25 cellular contexts compared by ENCODE assay signal in the genomic region with DNA sequence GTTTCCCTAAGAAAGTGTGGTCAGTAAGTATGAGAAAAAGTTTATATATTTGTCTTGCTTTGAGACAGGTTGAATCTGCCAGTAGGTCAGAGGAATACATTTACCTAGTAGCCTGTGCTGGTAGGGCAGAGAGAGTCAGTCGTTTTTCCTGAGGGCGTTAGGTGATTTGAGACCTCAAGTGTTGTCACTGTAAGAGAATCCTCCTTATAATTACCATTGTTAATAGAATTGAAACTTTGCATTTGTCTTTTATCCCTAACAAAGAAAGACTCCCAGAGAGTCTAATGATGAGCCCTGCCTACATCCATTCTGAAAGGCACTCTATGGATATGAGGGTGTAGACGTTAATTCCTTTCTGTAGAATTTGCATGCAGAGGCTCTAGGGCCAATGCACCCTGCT. TPM values are rescaled to one million over a fixed set of nuclear protein-coding genes. Genes with fewer than 3 reads are reported as not detected.
DNase-seq lines count a peak whose midpoint lies in the region; ATAC-seq, FAIRE-seq and TF ChIP-seq lines count a peak whose summit lies in the region.
"Had no signal": no experiment of that assay in that cellular context is flagged by ENCODE, and none has a peak within 500 bp of the region (broad histone marks: within the 10 kb centered on the region; RNA-seq: fewer than 3 reads in every experiment).

No MANE protein-coding gene starts in this region.

- peak; percentile 73 for DNase-seq in GM23338 (ENCODE audit: low spot score)
- no peak for DNase-seq in WTC11 (ENCODE audit: low spot score)
- DNase-seq in smooth muscle cell (lab: John Stamatoyannopoulos, UW; ENCODE audit: unreplicated experiment), result no peak
- DNase-seq in activated CD4-positive, alpha-beta T cell treated with anti-CD3 and anti-CD28 coated beads for 36 hours, result no peak
- DNase-seq in D721Med (ENCODE audit: insufficient read length, low spot score), result no peak
- DNase-seq: activated CD8-positive, alpha-beta memory T cell treated with anti-CD3 and anti-CD28 coated beads, Interleukin-2, amount 50 U/mL, for 4 hours; activated naive CD8-positive, alpha-beta T cell treated with anti-CD3 and anti-CD28 coated beads, Interleukin-2, amount 10 ng/mL, durations not matched to agents 7 days and 5 days; lower lobe of right lung; MM.1S; naive B cell; NCI-H82; PC-3; psoas muscle; SHP77 treated with DMSO at 0.1 percent for 48 hours; stimulated activated CD4-positive, alpha-beta T cell treated with anti-CD3 and anti-CD28 coated beads, Interleukin-4, amount 100 ng/mL, for 24 hours; T-helper 1 cell had no signal

- POLR2A ChIA-PET in WTC11 (lab: Charles Lee), result no interaction called here
- POLR2A ChIA-PET in activated CD4-positive, alpha-beta T cell treated with anti-CD3 and anti-CD28 coated beads for 36 hours (lab: Charles Lee), result no interaction called here

- no peaks in the 10 kb centered on the region for H3K36me3 ChIP-seq in GM23338 (ENCODE audit: insufficient read depth)
- peaks cover 26% of the 10 kb centered on the region for H3K36me3 ChIP-seq in iPS-20b (ENCODE audit: insufficient read depth, low read depth, low read length)
- peaks cover 3% of the 10 kb centered on the region for H3K36me3 ChIP-seq in smooth muscle cell (ENCODE audit: low read depth)
- H3K36me3 ChIP-seq: lower lobe of right lung had no signal

- 56% methylated on average over 3 of the region's 3 CpGs for WGBS in smooth muscle cell (ENCODE audit: low lambda C conversion rate)

- peak overlapping the region; percentile 84 for H3K4me2 ChIP-seq in GM23338
- peak overlapping the region; percentile 86 for H3K4me2 ChIP-seq in smooth muscle cell

- H3K27ac ChIP-seq in GM23338 (ENCODE audit: low read depth) (peak overlapping the region; percentile 85), iPS-20b (ENCODE audit: low read length) (no peak overlapping the region), smooth muscle cell (ENCODE audit: low read depth) (no peak overlapping the region)
- H3K27ac ChIP-seq: HL-60 had no signal

- no peak overlapping the region for H2AFZ ChIP-seq in GM23338
- H2AFZ ChIP-seq in smooth muscle cell (ENCODE audit: low read depth), result no peak overlapping the region

- H3K4me1 ChIP-seq in GM23338 (ENCODE audit: insufficient read depth) (peaks cover 66% of the 10 kb centered on the region), iPS-20b (ENCODE audit: insufficient read depth, low read length) (peaks cover 50% of the 10 kb centered on the region), smooth muscle cell (ENCODE audit: low read depth) (peaks cover 38% of the 10 kb centered on the region)

- H3K36me3 Mint-ChIP-seq in GM23338 (ENCODE audit: low read depth), result peaks cover 52% of the 10 kb centered on the region
- H3K36me3 Mint-ChIP-seq in WTC11, result peaks cover 32% of the 10 kb centered on the region
- H3K36me3 Mint-ChIP-seq in activated CD4-positive, alpha-beta T cell treated with anti-CD3 and anti-CD28 coated beads for 36 hours (ENCODE audit: low read depth), result no peaks in the 10 kb centered on the region
- H3K36me3 Mint-ChIP-seq: activated naive CD8-positive, alpha-beta T cell treated with anti-CD3 and anti-CD28 coated beads, Interleukin-2, amount 10 ng/mL, durations not matched to agents 7 days and 5 days had no signal

- peaks cover 3% of the 10 kb centered on the region; the same call in 1 of the 2 replicates for H3K9me2 ChIP-seq in GM23338 (ENCODE audit: insufficient read depth)

- H4K20me1 ChIP-seq in GM23338 (replicated peaks; ENCODE audit: insufficient read depth) (peaks cover 12% of the 10 kb centered on the region; the same call in 1 of the 2 replicates), smooth muscle cell (ENCODE audit: low read depth) (peaks cover 40% of the 10 kb centered on the region)

- intact Hi-C loops in activated CD4-positive, alpha-beta T cell treated with anti-CD3 and anti-CD28 coated beads for 36 hours (cut with DNase I, micrococcal nuclease), result no loop called here

- H3K9me3 ChIP-seq in iPS-20b (ENCODE audit: insufficient read depth, low read depth, low read length) (no peaks in the 10 kb centered on the region), smooth muscle cell (replicated peaks; ENCODE audit: low read depth) (no peaks in the 10 kb centered on the region)
- H3K9me3 ChIP-seq: lower lobe of right lung, psoas muscle had no signal

- H3K4me3 ChIP-seq in GM23338, result peak overlapping the region; percentile 54
- peak overlapping the region; percentile 62 for H3K4me3 ChIP-seq in iPS-20b (ENCODE audit: low read length)
- H3K4me3 ChIP-seq in smooth muscle cell, result peak overlapping the region; percentile 45

- peak overlapping the region; percentile 63 for H3K4me3 Mint-ChIP-seq in GM23338
- H3K4me3 Mint-ChIP-seq in WTC11, result peak overlapping the region; percentile 66
- H3K4me3 Mint-ChIP-seq in activated CD4-positive, alpha-beta T cell treated with anti-CD3 and anti-CD28 coated beads for 36 hours, result no peak overlapping the region
- H3K4me3 Mint-ChIP-seq: activated naive CD8-positive, alpha-beta T cell treated with anti-CD3 and anti-CD28 coated beads, Interleukin-2, amount 10 ng/mL, durations not matched to agents 7 days and 5 days; naive B cell; stimulated activated naive CD8-positive, alpha-beta T cell treated with anti-CD3 and anti-CD28 coated beads, Interleukin-15, Interleukin-2, amounts not matched to agents 100 ng/mL and 50 ng/mL, for 24 hours had no signal

- peaks cover 10% of the 10 kb centered on the region for H3K27me3 Mint-ChIP-seq in GM23338 (ENCODE audit: insufficient read depth, low read depth, poor library complexity)
- no peaks in the 10 kb centered on the region for H3K27me3 Mint-ChIP-seq in WTC11 (ENCODE audit: low read depth)
- no peaks in the 10 kb centered on the region for H3K27me3 Mint-ChIP-seq in activated CD4-positive, alpha-beta T cell treated with anti-CD3 and anti-CD28 coated beads for 36 hours
- H3K27me3 Mint-ChIP-seq: activated naive CD8-positive, alpha-beta T cell treated with anti-CD3 and anti-CD28 coated beads, Interleukin-2, amount 10 ng/mL, durations not matched to agents 7 days and 5 days; naive B cell had no signal

- H3K79me2 ChIP-seq in GM23338 (replicated peaks; ENCODE audit: insufficient read depth) (peaks cover 90% of the 10 kb centered on the region), smooth muscle cell (ENCODE audit: low read depth) (peaks cover 67% of the 10 kb centered on the region)

- H3K9ac ChIP-seq in iPS-20b (ENCODE audit: low read depth, low read length) (no peak overlapping the region; the same call in 1 of the 2 replicates), smooth muscle cell (ENCODE audit: low read depth) (no peak overlapping the region)

- H3K9me3 Mint-ChIP-seq in GM23338 (peaks cover 7% of the 10 kb centered on the region), WTC11 (peaks cover 10% of the 10 kb centered on the region)
- H3K9me3 Mint-ChIP-seq in activated CD4-positive, alpha-beta T cell treated with anti-CD3 and anti-CD28 coated beads for 36 hours (ENCODE audit: low read depth), result no peaks in the 10 kb centered on the region
- H3K9me3 Mint-ChIP-seq: activated naive CD8-positive, alpha-beta T cell treated with anti-CD3 and anti-CD28 coated beads, Interleukin-2, amount 10 ng/mL, durations not matched to agents 7 days and 5 days; activated T-helper 2 cell treated with anti-CD3 and anti-CD28 coated beads, Interferon-gamma antibody, Interleukin-2, Interleukin-4, amounts not matched to agents 10 μg/mL and 5 μg/mL and 100 μg/mL, durations not matched to agents 14 hours and 24 hours and 36 hours; stimulated activated naive CD8-positive, alpha-beta T cell treated with anti-CD3 and anti-CD28 coated beads, Interleukin-15, Interleukin-2, amounts not matched to agents 100 ng/mL and 50 ng/mL, for 24 hours had no signal

- no peak for FAIRE-seq in D721Med (lab: Jason Lieb, UNC)
- FAIRE-seq: islet of Langerhans, urothelium cell line had no signal

- ATAC-seq in GM23338 (peak; percentile 33), WTC11 (peak; percentile 22), HG02588 (IDR thresholded peaks at IDR 0.05; ENCODE audit: unreplicated experiment) (no peak), GM21737 (IDR thresholded peaks at IDR 0.05; ENCODE audit: unreplicated experiment) (no peak)
- no peak for ATAC-seq in activated CD4-positive, alpha-beta T cell treated with anti-CD3 and anti-CD28 coated beads for 36 hours
- ATAC-seq: PC-3 had no signal

- H3K4me1 Mint-ChIP-seq in GM23338 (peaks cover 66% of the 10 kb centered on the region), WTC11 (peaks cover 76% of the 10 kb centered on the region)
- H3K4me1 Mint-ChIP-seq in activated CD4-positive, alpha-beta T cell treated with anti-CD3 and anti-CD28 coated beads for 36 hours, result no peaks in the 10 kb centered on the region
- H3K4me1 Mint-ChIP-seq: activated naive CD8-positive, alpha-beta T cell treated with anti-CD3 and anti-CD28 coated beads, Interleukin-2, amount 10 ng/mL, durations not matched to agents 7 days and 5 days; naive B cell had no signal

- no peak for TF ChIP-seq CTCF in GM23338 (conservative IDR thresholded peaks at IDR 0.05; ENCODE audit: low read depth in 2 of 2)
- no peak for TF ChIP-seq CTCF in WTC11 (IDR thresholded peaks at IDR 0.05)
- no peak for TF ChIP-seq CTCF in smooth muscle cell (IDR thresholded peaks at IDR 0.05; ENCODE audit: borderline replicate concordance, insufficient read depth, poor library complexity, severe bottlenecking)
- TF ChIP-seq CTCF in D721Med (IDR thresholded peaks at IDR 0.05; ENCODE audit: insufficient read depth, missing control alignments), result no peak

- peaks cover 11% of the 10 kb centered on the region; the same call in 1 of the 2 replicates for H3F3A ChIP-seq in GM23338 (replicated peaks; ENCODE audit: low read depth)
- H3F3A ChIP-seq in smooth muscle cell (ENCODE audit: low read depth), result no peaks in the 10 kb centered on the region

- no peaks in the 10 kb centered on the region for H3K27me3 ChIP-seq in GM23338 (ENCODE audit: insufficient read depth)
- no peaks in the 10 kb centered on the region for H3K27me3 ChIP-seq in iPS-20b (ENCODE audit: insufficient read depth, low read length)
- H3K27me3 ChIP-seq in smooth muscle cell (ENCODE audit: low read depth), result no peaks in the 10 kb centered on the region

- H3K27ac Mint-ChIP-seq in GM23338 (peak overlapping the region; percentile 15; the same call in 1 of the 2 replicates), WTC11 (peak overlapping the region; percentile 76)
- H3K27ac Mint-ChIP-seq in activated CD4-positive, alpha-beta T cell treated with anti-CD3 and anti-CD28 coated beads for 36 hours, result no peak overlapping the region
- H3K27ac Mint-ChIP-seq: activated naive CD8-positive, alpha-beta T cell treated with anti-CD3 and anti-CD28 coated beads, Interleukin-2, amount 10 ng/mL, durations not matched to agents 7 days and 5 days; activated T-helper 2 cell treated with anti-CD3 and anti-CD28 coated beads, Interferon-gamma antibody, Interleukin-2, Interleukin-4, amounts not matched to agents 10 μg/mL and 5 μg/mL and 100 μg/mL, durations not matched to agents 14 hours and 24 hours and 36 hours; naive B cell; stimulated activated naive CD8-positive, alpha-beta T cell treated with anti-CD3 and anti-CD28 coated beads, Interleukin-15, Interleukin-2, amounts not matched to agents 100 ng/mL and 50 ng/mL, for 24 hours had no signal

- CTCF ChIA-PET in WTC11 (lab: Charles Lee), result interaction anchor here (2.4 kb wide), 1 partner anchor 16 kb away, joined by 7 read pairs; no protein-coding TSS in a partner anchor
- CTCF ChIA-PET in activated CD4-positive, alpha-beta T cell treated with anti-CD3 and anti-CD28 coated beads for 36 hours (lab: Charles Lee), result no interaction called here

RNA-seq across cellular contexts. Expression of a gene that starts 16.4 kb away (rescaled TPM):
- 84.2 and 104 TPM in 2 replicates for total RNA-seq in GM23338 (2014; rRNA removed; shearing (Covaris generic))
- polyA plus RNA-seq in GM23338 (2016; fragmentation: Nextera tagmentation; extraction: Ambion mirVana) (39.3 and 40.0 TPM in 2 replicates), smooth muscle cell (8.1 and 16.1 TPM in 2 replicates)
- total RNA-seq in WTC11 (2021) (97.7 to 102 TPM (median 102 TPM) in 3 replicates), smooth muscle cell (53.4 and 70.8 TPM in 2 replicates)
- total RNA-seq in activated CD4-positive, alpha-beta T cell treated with anti-CD3 and anti-CD28 coated beads for 36 hours, result under 1 TPM; 0.18 to 0.37 TPM
- total RNA-seq: activated T-helper 2 cell treated with anti-CD3 and anti-CD28 coated beads, Interferon-gamma antibody, Interleukin-2, Interleukin-4, amounts not matched to agents 10 μg/mL and 5 μg/mL and 100 μg/mL, durations not matched to agents 14 hours and 24 hours and 36 hours; G401 had no signal

Comparison
In these comparisons a context has a peak if more than half of its experiments do, and no peak if none do; other contexts are left out.
1. ATAC-seq: peak in GM23338 (single experiment) and WTC11 (single experiment); none in activated CD4-positive, alpha-beta T cell treated with anti-CD3 and anti-CD28 coated beads for 36 hours (single experiment), HG02588 (single experiment) and GM21737 (single experiment).
2. RNA of a gene that starts 16.4 kb away (total RNA-seq): 84.2 to 104 TPM in GM23338, 97.7 to 102 TPM in WTC11 and 53.4 to 70.8 TPM in smooth muscle cell; 0.18 to 0.37 TPM in activated CD4-positive, alpha-beta T cell treated with anti-CD3 and anti-CD28 coated beads for 36 hours; every median in the first group is over 10 times any median in the second.
3. Peak in every context shown above with its lines, with median percentiles within 50 percentile points of each other: H3K4me3 ChIP-seq.